Comparison of ENCODE assay signal across 1 cellular context in the genomic region with DNA sequence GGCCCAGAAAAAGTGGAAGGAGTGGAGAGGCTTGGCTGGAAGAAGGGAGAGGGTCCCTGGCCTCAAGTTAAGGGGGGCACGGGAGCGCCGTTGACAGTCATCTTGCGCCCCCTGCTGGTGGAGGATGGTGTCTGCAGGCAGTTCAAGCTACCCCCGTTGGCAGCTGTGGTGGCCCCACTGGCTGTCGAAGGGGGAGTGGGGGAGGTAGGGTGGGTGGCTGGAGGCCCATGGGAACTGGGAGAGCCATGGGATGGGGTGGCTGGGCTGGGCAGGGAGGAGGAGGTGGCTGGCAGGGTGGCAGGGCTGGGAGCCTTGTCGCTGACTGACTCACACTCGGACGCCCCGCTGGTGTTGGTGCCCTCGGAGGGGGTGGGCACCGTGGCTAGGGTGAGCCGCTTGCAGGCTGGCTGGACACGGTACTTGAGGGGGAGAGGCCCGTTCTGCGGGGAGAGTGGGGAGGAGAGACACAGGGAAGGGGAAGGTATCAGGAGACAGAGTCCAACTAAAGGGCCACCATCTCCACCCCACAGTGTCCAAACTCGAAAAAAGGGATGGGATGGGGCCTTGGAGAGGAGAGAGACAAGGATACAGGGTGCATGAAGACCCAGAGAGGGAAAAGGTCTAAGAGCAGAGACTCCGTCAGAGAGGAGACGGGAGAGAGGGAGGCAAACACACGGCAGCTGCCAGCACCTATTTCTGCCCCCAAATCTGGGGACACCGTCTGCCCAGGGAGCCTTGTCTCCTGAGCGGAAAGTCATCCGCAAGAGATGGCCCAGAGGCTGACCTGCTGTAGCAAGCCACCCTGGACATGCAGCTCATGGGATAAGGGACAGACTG.
TF ChIP-seq lines count a peak whose summit lies in the region.

No MANE protein-coding gene starts in this region.

TF ChIP-seq in HepG2, 621 proteins besides CTCF, POLR2A, EP300 and RAD21 (continues in another document):
- no peak for TF ChIP-seq ZNF776 (CRISPR knock-in tag; IDR thresholded peaks at IDR 0.05)
- no peak for TF ChIP-seq JUNB (CRISPR knock-in tag; IDR thresholded peaks at IDR 0.05; ENCODE audit: borderline replicate concordance)
- TF ChIP-seq ZNF441 (CRISPR knock-in tag; IDR thresholded peaks at IDR 0.05; ENCODE audit: borderline replicate concordance), result no peak
- TF ChIP-seq, protein P1, sequence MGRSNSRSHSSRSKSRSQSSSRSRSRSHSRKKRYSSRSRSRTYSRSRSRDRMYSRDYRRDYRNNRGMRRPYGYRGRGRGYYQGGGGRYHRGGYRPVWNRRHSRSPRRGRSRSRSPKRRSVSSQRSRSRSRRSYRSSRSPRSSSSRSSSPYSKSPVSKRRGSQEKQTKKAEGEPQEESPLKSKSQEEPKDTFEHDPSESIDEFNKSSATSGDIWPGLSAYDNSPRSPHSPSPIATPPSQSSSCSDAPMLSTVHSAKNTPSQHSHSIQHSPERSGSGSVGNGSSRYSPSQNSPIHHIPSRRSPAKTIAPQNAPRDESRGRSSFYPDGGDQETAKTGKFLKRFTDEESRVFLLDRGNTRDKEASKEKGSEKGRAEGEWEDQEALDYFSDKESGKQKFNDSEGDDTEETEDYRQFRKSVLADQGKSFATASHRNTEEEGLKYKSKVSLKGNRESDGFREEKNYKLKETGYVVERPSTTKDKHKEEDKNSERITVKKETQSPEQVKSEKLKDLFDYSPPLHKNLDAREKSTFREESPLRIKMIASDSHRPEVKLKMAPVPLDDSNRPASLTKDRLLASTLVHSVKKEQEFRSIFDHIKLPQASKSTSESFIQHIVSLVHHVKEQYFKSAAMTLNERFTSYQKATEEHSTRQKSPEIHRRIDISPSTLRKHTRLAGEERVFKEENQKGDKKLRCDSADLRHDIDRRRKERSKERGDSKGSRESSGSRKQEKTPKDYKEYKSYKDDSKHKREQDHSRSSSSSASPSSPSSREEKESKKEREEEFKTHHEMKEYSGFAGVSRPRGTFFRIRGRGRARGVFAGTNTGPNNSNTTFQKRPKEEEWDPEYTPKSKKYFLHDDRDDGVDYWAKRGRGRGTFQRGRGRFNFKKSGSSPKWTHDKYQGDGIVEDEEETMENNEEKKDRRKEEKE (IDR thresholded peaks at IDR 0.05), result no peak
- no peak for TF ChIP-seq SIX4 (CRISPR knock-in tag; IDR thresholded peaks at IDR 0.05)
- TF ChIP-seq, protein P2, sequence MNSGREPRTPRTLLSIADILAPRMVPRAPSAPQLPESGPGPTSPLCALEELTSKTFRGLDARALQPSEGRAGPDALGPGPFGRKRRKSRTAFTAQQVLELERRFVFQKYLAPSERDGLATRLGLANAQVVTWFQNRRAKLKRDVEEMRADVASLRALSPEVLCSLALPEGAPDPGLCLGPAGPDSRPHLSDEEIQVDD (CRISPR knock-in tag; IDR thresholded peaks at IDR 0.05; ENCODE audit: borderline replicate concordance), result no peak
- TF ChIP-seq PAX8 (CRISPR knock-in tag; IDR thresholded peaks at IDR 0.05; ENCODE audit: borderline replicate concordance), result no peak
- TF ChIP-seq ZNF709 (CRISPR knock-in tag; IDR thresholded peaks at IDR 0.05), result no peak
- TF ChIP-seq ZNF773 (CRISPR knock-in tag; IDR thresholded peaks at IDR 0.05; ENCODE audit: borderline replicate concordance), result no peak
- no peak for TF ChIP-seq ZNF713 (CRISPR knock-in tag; IDR thresholded peaks at IDR 0.05)
- TF ChIP-seq MAFK (conservative IDR thresholded peaks at IDR 0.05 in 1 of 2, IDR thresholded peaks at IDR 0.05 in 1 of 2; ENCODE audit: low read length in 2 of 2), result no peak
- TF ChIP-seq, protein P3, sequence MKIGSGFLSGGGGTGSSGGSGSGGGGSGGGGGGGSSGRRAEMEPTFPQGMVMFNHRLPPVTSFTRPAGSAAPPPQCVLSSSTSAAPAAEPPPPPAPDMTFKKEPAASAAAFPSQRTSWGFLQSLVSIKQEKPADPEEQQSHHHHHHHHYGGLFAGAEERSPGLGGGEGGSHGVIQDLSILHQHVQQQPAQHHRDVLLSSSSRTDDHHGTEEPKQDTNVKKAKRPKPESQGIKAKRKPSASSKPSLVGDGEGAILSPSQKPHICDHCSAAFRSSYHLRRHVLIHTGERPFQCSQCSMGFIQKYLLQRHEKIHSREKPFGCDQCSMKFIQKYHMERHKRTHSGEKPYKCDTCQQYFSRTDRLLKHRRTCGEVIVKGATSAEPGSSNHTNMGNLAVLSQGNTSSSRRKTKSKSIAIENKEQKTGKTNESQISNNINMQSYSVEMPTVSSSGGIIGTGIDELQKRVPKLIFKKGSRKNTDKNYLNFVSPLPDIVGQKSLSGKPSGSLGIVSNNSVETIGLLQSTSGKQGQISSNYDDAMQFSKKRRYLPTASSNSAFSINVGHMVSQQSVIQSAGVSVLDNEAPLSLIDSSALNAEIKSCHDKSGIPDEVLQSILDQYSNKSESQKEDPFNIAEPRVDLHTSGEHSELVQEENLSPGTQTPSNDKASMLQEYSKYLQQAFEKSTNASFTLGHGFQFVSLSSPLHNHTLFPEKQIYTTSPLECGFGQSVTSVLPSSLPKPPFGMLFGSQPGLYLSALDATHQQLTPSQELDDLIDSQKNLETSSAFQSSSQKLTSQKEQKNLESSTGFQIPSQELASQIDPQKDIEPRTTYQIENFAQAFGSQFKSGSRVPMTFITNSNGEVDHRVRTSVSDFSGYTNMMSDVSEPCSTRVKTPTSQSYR (CRISPR knock-in tag; IDR thresholded peaks at IDR 0.05; ENCODE audit: borderline replicate concordance), result peak; percentile 63; the same call in 1 of the 2 replicates
- TF ChIP-seq ARID2 (CRISPR knock-in tag; IDR thresholded peaks at IDR 0.05; ENCODE audit: borderline replicate concordance), result no peak
- TF ChIP-seq RXRB (CRISPR knock-in tag; IDR thresholded peaks at IDR 0.05; ENCODE audit: borderline replicate concordance), result no peak
- TF ChIP-seq, protein P4, sequence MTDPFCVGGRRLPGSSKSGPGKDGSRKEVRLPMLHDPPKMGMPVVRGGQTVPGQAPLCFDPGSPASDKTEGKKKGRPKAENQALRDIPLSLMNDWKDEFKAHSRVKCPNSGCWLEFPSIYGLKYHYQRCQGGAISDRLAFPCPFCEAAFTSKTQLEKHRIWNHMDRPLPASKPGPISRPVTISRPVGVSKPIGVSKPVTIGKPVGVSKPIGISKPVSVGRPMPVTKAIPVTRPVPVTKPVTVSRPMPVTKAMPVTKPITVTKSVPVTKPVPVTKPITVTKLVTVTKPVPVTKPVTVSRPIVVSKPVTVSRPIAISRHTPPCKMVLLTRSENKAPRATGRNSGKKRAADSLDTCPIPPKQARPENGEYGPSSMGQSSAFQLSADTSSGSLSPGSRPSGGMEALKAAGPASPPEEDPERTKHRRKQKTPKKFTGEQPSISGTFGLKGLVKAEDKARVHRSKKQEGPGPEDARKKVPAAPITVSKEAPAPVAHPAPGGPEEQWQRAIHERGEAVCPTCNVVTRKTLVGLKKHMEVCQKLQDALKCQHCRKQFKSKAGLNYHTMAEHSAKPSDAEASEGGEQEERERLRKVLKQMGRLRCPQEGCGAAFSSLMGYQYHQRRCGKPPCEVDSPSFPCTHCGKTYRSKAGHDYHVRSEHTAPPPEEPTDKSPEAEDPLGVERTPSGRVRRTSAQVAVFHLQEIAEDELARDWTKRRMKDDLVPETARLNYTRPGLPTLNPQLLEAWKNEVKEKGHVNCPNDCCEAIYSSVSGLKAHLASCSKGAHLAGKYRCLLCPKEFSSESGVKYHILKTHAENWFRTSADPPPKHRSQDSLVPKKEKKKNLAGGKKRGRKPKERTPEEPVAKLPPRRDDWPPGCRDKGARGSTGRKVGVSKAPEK (CRISPR knock-in tag; IDR thresholded peaks at IDR 0.05; ENCODE audit: borderline replicate concordance), result 0 out of 2 replicates have a peak, but pooled peaks have one; percentile 31
- no peak for TF ChIP-seq HMG20B (CRISPR knock-in tag; conservative IDR thresholded peaks at IDR 0.05)
- TF ChIP-seq ZMAT3 (CRISPR knock-in tag; conservative IDR thresholded peaks at IDR 0.05), result no peak
- no peak for TF ChIP-seq HHEX (CRISPR knock-in tag; IDR thresholded peaks at IDR 0.05)
- no peak for TF ChIP-seq ZNF670 (CRISPR knock-in tag; IDR thresholded peaks at IDR 0.05; ENCODE audit: borderline replicate concordance)
- TF ChIP-seq NFE2L2 (IDR thresholded peaks at IDR 0.05; ENCODE audit: low read length), result no peak
- TF ChIP-seq, protein P5, sequence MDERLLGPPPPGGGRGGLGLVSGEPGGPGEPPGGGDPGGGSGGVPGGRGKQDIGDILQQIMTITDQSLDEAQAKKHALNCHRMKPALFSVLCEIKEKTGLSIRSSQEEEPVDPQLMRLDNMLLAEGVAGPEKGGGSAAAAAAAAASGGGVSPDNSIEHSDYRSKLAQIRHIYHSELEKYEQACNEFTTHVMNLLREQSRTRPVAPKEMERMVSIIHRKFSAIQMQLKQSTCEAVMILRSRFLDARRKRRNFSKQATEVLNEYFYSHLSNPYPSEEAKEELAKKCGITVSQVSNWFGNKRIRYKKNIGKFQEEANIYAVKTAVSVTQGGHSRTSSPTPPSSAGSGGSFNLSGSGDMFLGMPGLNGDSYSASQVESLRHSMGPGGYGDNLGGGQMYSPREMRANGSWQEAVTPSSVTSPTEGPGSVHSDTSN (CRISPR knock-in tag; IDR thresholded peaks at IDR 0.05), result no peak
- TF ChIP-seq, protein P6, sequence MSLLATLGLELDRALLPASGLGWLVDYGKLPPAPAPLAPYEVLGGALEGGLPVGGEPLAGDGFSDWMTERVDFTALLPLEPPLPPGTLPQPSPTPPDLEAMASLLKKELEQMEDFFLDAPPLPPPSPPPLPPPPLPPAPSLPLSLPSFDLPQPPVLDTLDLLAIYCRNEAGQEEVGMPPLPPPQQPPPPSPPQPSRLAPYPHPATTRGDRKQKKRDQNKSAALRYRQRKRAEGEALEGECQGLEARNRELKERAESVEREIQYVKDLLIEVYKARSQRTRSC (CRISPR knock-in tag; IDR thresholded peaks at IDR 0.05; ENCODE audit: low read depth), result no peak
- TF ChIP-seq, protein P7, sequence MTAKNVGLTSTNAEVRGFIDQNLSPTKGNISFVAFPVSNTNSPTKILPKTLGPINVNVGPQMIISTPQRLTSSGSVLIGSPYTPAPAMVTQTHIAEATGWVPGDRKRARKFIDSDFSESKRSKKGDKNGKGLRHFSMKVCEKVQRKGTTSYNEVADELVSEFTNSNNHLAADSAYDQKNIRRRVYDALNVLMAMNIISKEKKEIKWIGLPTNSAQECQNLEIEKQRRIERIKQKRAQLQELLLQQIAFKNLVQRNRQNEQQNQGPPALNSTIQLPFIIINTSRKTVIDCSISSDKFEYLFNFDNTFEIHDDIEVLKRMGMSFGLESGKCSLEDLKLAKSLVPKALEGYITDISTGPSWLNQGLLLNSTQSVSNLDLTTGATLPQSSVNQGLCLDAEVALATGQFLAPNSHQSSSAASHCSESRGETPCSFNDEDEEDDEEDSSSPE (CRISPR knock-in tag; IDR thresholded peaks at IDR 0.05), result no peak
- TF ChIP-seq ZNF749 (CRISPR knock-in tag; IDR thresholded peaks at IDR 0.05; ENCODE audit: borderline replicate concordance), result no peak
- TF ChIP-seq, protein P8, sequence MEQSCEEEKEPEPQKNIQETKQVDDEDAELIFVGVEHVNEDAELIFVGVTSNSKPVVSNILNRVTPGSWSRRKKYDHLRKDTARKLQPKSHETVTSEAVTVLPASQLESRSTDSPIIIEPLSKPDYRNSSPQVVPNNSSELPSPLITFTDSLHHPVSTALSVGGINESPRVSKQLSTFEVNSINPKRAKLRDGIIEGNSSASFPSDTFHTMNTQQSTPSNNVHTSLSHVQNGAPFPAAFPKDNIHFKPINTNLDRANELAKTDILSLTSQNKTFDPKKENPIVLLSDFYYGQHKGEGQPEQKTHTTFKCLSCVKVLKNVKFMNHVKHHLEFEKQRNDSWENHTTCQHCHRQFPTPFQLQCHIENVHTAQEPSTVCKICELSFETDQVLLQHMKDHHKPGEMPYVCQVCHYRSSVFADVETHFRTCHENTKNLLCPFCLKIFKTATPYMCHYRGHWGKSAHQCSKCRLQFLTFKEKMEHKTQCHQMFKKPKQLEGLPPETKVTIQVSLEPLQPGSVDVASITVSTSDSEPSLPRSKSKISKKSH (CRISPR knock-in tag; IDR thresholded peaks at IDR 0.05; ENCODE audit: borderline replicate concordance), result peak; percentile 70
- TF ChIP-seq FOXA3 (CRISPR knock-in tag; IDR thresholded peaks at IDR 0.05), result no peak
- no peak for TF ChIP-seq MIXL1 (CRISPR knock-in tag; IDR thresholded peaks at IDR 0.05)
- peak; percentile 87; the same call in 1 of the 2 replicates for TF ChIP-seq DNMT1 (CRISPR knock-in tag; IDR thresholded peaks at IDR 0.05)
- TF ChIP-seq, protein P9, sequence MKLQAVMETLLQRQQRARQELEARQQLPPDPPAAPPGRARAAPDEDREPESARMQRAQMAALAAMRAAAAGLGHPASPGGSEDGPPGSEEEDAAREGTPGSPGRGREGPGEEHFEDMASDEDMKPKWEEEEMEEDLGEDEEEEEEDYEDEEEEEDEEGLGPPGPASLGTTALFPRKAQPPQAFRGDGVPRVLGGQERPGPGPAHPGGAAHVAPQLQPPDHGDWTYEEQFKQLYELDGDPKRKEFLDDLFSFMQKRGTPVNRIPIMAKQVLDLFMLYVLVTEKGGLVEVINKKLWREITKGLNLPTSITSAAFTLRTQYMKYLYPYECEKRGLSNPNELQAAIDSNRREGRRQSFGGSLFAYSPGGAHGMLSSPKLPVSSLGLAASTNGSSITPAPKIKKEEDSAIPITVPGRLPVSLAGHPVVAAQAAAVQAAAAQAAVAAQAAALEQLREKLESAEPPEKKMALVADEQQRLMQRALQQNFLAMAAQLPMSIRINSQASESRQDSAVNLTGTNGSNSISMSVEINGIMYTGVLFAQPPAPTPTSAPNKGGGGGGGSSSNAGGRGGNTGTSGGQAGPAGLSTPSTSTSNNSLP (IDR thresholded peaks at IDR 0.05; ENCODE audit: low read depth, low read length), result no peak
- TF ChIP-seq ZKSCAN1 (IDR thresholded peaks at IDR 0.05; ENCODE audit: low read length), result no peak
- no peak for TF ChIP-seq EHMT2 (IDR thresholded peaks at IDR 0.05; ENCODE audit: borderline replicate concordance, low read depth, low read length)
- TF ChIP-seq XRCC5 (optimal IDR thresholded peaks at IDR 0.05; ENCODE audit: low read length), result peak; percentile 53
- no peak for TF ChIP-seq ZFP90 (CRISPR knock-in tag; IDR thresholded peaks at IDR 0.05; ENCODE audit: borderline replicate concordance)
- no peak for TF ChIP-seq BRCA1 (CRISPR knock-in tag; IDR thresholded peaks at IDR 0.05)
- TF ChIP-seq MYC (CRISPR knock-in tag; IDR thresholded peaks at IDR 0.05; ENCODE audit: borderline replicate concordance), result no peak
- TF ChIP-seq, protein P10, sequence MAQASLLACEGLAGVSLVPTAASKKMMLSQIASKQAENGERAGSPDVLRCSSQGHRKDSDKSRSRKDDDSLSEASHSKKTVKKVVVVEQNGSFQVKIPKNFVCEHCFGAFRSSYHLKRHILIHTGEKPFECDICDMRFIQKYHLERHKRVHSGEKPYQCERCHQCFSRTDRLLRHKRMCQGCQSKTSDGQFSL (CRISPR knock-in tag; IDR thresholded peaks at IDR 0.05), result 0 out of 2 replicates have a peak, but pooled peaks have one; percentile 26
